In genomic region chr2:130714795-130715194, GRCh38 we compare ENCODE assay signal across 15 cellular contexts. TPM values are rescaled to one million over a fixed set of nuclear protein-coding genes. Genes with fewer than 3 reads are reported as not detected.
"Had no signal": no experiment of that assay in that cellular context is flagged by ENCODE, and none has a peak within 500 bp of the region (broad histone marks: within the 10 kb centered on the region; RNA-seq: fewer than 3 reads in every experiment).

No MANE protein-coding gene starts in this region.

RNA-seq across cellular contexts. Expression of gene GPR148, which starts 14.1 kb away (rescaled TPM):
- total RNA-seq: activated B cell treated with CpG ODN at 0.5 μM for 24 hours; activated CD4-positive, alpha-beta memory T cell treated with anti-CD3 and anti-CD28 coated beads for 36 hours; activated CD4-positive, alpha-beta memory T cell treated with anti-CD3 and anti-CD28 coated beads, Interleukin-2, amount 10 ng/mL, durations not matched to agents 7 days and 5 days; activated CD4-positive, alpha-beta T cell treated with anti-CD3 and anti-CD28 coated beads for 36 hours; activated CD4-positive, alpha-beta T cell treated with anti-CD3 and anti-CD28 coated beads, Interleukin-2, amount 10 ng/mL, durations not matched to agents 24 days and 14 days; activated CD4-positive, alpha-beta T cell treated with anti-CD3 and anti-CD28 coated beads, Interleukin-2, amount 10 ng/mL, durations not matched to agents 7 days and 5 days; activated CD8-positive, alpha-beta memory T cell treated with anti-CD3 and anti-CD28 coated beads for 36 hours; activated CD8-positive, alpha-beta memory T cell treated with anti-CD3 and anti-CD28 coated beads, Interleukin-2, amount 10 ng/mL, durations not matched to agents 7 days and 5 days; activated CD8-positive, alpha-beta T cell treated with anti-CD3 and anti-CD28 coated beads for 36 hours; activated CD8-positive, alpha-beta T cell treated with anti-CD3 and anti-CD28 coated beads, Interleukin-2, amount 10 ng/mL, durations not matched to agents 7 days and 5 days; T-cell; T-helper 1 cell treated with Interleukin-12 subunit alpha and Interleukin-12 subunit beta and Interleukin-4 antibody, amounts not matched to agents 30 ng/mL and 1 ng/mL, for 36 hours; T-helper 17 cell; T-helper 2 cell treated with Interferon-gamma antibody and Interleukin-4, amounts not matched to agents 100 ng/mL and 5 ng/mL, for 36 hours; WTC11 had no signal

RNA-seq across cellular contexts. Expression of gene AMER3, which starts 40.5 kb away (rescaled TPM):
- total RNA-seq: activated B cell treated with CpG ODN at 0.5 μM for 24 hours; activated CD4-positive, alpha-beta memory T cell treated with anti-CD3 and anti-CD28 coated beads for 36 hours; activated CD4-positive, alpha-beta memory T cell treated with anti-CD3 and anti-CD28 coated beads, Interleukin-2, amount 10 ng/mL, durations not matched to agents 7 days and 5 days; activated CD4-positive, alpha-beta T cell treated with anti-CD3 and anti-CD28 coated beads for 36 hours; activated CD4-positive, alpha-beta T cell treated with anti-CD3 and anti-CD28 coated beads, Interleukin-2, amount 10 ng/mL, durations not matched to agents 24 days and 14 days; activated CD4-positive, alpha-beta T cell treated with anti-CD3 and anti-CD28 coated beads, Interleukin-2, amount 10 ng/mL, durations not matched to agents 7 days and 5 days; activated CD8-positive, alpha-beta memory T cell treated with anti-CD3 and anti-CD28 coated beads for 36 hours; activated CD8-positive, alpha-beta memory T cell treated with anti-CD3 and anti-CD28 coated beads, Interleukin-2, amount 10 ng/mL, durations not matched to agents 7 days and 5 days; activated CD8-positive, alpha-beta T cell treated with anti-CD3 and anti-CD28 coated beads for 36 hours; activated CD8-positive, alpha-beta T cell treated with anti-CD3 and anti-CD28 coated beads, Interleukin-2, amount 10 ng/mL, durations not matched to agents 7 days and 5 days; T-cell; T-helper 1 cell treated with Interleukin-12 subunit alpha and Interleukin-12 subunit beta and Interleukin-4 antibody, amounts not matched to agents 30 ng/mL and 1 ng/mL, for 36 hours; T-helper 17 cell; T-helper 2 cell treated with Interferon-gamma antibody and Interleukin-4, amounts not matched to agents 100 ng/mL and 5 ng/mL, for 36 hours had no signal
